ENCODE assay signal across 25 cellular contexts in genomic region chr20:21936261-21936660, GRCh38.
"Had no signal": no experiment of that assay in that cellular context is flagged by ENCODE, and none has a peak within 500 bp of the region (broad histone marks: within the 10 kb centered on the region; RNA-seq: fewer than 3 reads in every experiment).

No MANE protein-coding gene starts in this region.

- H3K9me3 ChIP-seq: esophagus squamous epithelium, stomach, suprapubic skin, tibial artery had no signal

- ATAC-seq: activated CD8-positive, alpha-beta T cell treated with anti-CD3 and anti-CD28 coated beads for 36 hours; activated naive CD8-positive, alpha-beta T cell treated with anti-CD3 and anti-CD28 coated beads, Interleukin-2, amount 50 U/mL, for 24 hours; activated T-cell treated with anti-CD3 and anti-CD28 coated beads, Interleukin-2, amount 50 U/mL, for 4 hours; activated T-helper 17 cell treated with anti-CD3 and anti-CD28 coated beads, Interleukin-2, amount 50 U/mL, for 72 hours; heart right ventricle; right cardiac atrium; stimulated activated naive B cell treated with anti-CD40 and anti-IgM and Interleukin-4, amounts not matched to agents 10 μg/mL and 1 μg/mL and 100 μg/mL, for 72 hours had no signal

- H3K4me3 ChIP-seq: esophagus squamous epithelium, heart right ventricle, left ventricle myocardium inferior, lung, stomach, suprapubic skin, tibial artery had no signal

- H3K27me3 ChIP-seq: esophagus squamous epithelium, heart right ventricle, stomach, suprapubic skin, tibial artery had no signal

- DNase-seq: activated CD4-positive, alpha-beta T cell treated with anti-CD3 and anti-CD28 coated beads for 1 hour; activated CD4-positive, alpha-beta T cell treated with anti-CD3 and anti-CD28 coated beads, Interleukin-2, amount 50 U/mL, for 1 hour; activated CD8-positive, alpha-beta T cell treated with anti-CD3 and anti-CD28 coated beads for 36 hours; activated naive CD8-positive, alpha-beta T cell treated with anti-CD3 and anti-CD28 coated beads, Interleukin-2, amount 50 U/mL, for 24 hours; activated T-cell treated with anti-CD3 and anti-CD28 coated beads, Interleukin-2, amount 50 U/mL, for 4 hours; amygdala; dermis blood vessel endothelial cell; effector CD4-positive, alpha-beta T cell; esophagus squamous epithelium; foreskin melanocyte; heart right ventricle; left ventricle myocardium inferior; naive B cell; occipital lobe; right cardiac atrium; stimulated activated CD4-positive, alpha-beta T cell treated with anti-CD3 and anti-CD28 coated beads, Interleukin-15, amount 100 ng/mL, for 24 hours; stimulated activated CD4-positive, alpha-beta T cell treated with anti-CD3 and anti-CD28 coated beads, Interleukin-2, amount 100 ng/mL, for 24 hours; stimulated activated naive B cell treated with anti-CD40 and anti-IgM and Interleukin-4, amounts not matched to agents 10 μg/mL and 1 μg/mL and 100 μg/mL, for 72 hours; stomach; T-helper 2 cell; tibial artery had no signal

- H3K36me3 ChIP-seq: esophagus squamous epithelium, heart right ventricle, left ventricle myocardium inferior, stomach, suprapubic skin, tibial artery had no signal

- H3K27ac ChIP-seq: epithelial cell of prostate, esophagus squamous epithelium, heart right ventricle, left ventricle myocardium inferior, stomach, suprapubic skin, tibial artery had no signal

- H3K4me1 ChIP-seq: esophagus squamous epithelium, heart right ventricle, left ventricle myocardium inferior, stomach, suprapubic skin, tibial artery had no signal
